Comparison of ENCODE assay signal across 8 cellular contexts in the genomic region with DNA sequence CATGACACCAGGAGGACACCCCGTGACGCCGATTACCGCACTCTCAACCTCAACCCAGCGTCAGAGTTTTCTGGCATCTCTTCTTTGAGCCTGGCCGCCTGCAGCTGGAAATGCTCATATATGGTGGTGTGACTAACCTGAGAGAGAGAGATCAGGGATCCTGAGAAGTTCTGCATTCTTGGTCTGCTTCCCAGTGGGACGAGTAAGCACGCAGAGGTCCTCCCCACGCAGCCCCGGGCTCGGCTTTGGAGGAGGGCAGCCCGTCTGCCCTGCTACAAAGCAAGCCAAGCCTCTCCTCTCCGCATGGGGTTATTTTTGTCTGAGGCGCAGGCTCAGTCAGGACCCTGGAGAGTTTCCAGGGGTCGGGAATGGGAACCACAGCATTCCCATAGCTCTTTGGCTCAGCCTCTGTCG. TPM values are rescaled to one million over a fixed set of nuclear protein-coding genes. Genes with fewer than 3 reads are reported as not detected.
DNase-seq lines count a peak whose midpoint lies in the region; ATAC-seq and TF ChIP-seq lines count a peak whose summit lies in the region.
"Had no signal": no experiment of that assay in that cellular context is flagged by ENCODE, and none has a peak within 500 bp of the region (broad histone marks: within the 10 kb centered on the region; RNA-seq: fewer than 3 reads in every experiment).

No MANE protein-coding gene starts in this region.

- no peak for TF ChIP-seq CTCF in esophagus muscularis mucosa (IDR thresholded peaks at IDR 0.05)
- TF ChIP-seq CTCF in mucosa of descending colon (IDR thresholded peaks at IDR 0.05) = no peak

- intact Hi-C loops in esophagus muscularis mucosa (cut with DNase I) = no loop called here
- intact Hi-C loops in mucosa of descending colon (cut with DNase I, micrococcal nuclease) = no loop called here
- intact Hi-C loops in aorta (cut with DNase I) = loop anchor here in 1 of 2 donors (5.0 kb wide), 1 partner anchor 96 kb away; no protein-coding TSS in a partner anchor

- no peak for TF ChIP-seq POLR2A in esophagus muscularis mucosa (IDR thresholded peaks at IDR 0.05; ENCODE audit: low read depth)

- WGBS in esophagus muscularis mucosa = 10% methylated on average over 7 of the region's 16 CpGs
- 4% methylated on average over 16 of the region's 16 CpGs for WGBS in aorta, 2 donors

- peak; percentile 70 for DNase-seq in NT2/D1 (ENCODE audit: low read depth, low spot score)
- DNase-seq in esophagus muscularis mucosa (ENCODE audit: extremely low spot score) = peak; percentile 97
- DNase-seq in mucosa of descending colon = peak in 2 of 3 donors; percentile 57 to 77
- peak; percentile 93 to 94 for DNase-seq in aorta
- no peak for DNase-seq in COLO668 (lab: John Stamatoyannopoulos, UW; ENCODE audit: unreplicated experiment)
- DNase-seq: activated CD4-positive, alpha-beta T cell treated with anti-CD3 and anti-CD28 coated beads, Interleukin-2, amount 50 U/mL, for 1 hour had no signal

- peak; percentile 55 for ATAC-seq in mucosa of descending colon
- peak; percentile 79 for ATAC-seq in aorta (ENCODE audit: low FRiP score)
- ATAC-seq in GM18520 (IDR thresholded peaks at IDR 0.05; ENCODE audit: unreplicated experiment) = no peak
- ATAC-seq in GM21447 (IDR thresholded peaks at IDR 0.05; ENCODE audit: unreplicated experiment) = no peak

- H3K36me3 ChIP-seq in NT2/D1 (ENCODE audit: insufficient read depth, insufficient read length, low read length) = peaks cover 5% of the 10 kb centered on the region
- H3K36me3 ChIP-seq in esophagus muscularis mucosa = peaks cover 9 to 40% (median 30%) of the 10 kb centered on the region in 4 donors
- H3K36me3 ChIP-seq in mucosa of descending colon (ENCODE audit: low read depth) = no peaks in the 10 kb centered on the region
- no peaks in the 10 kb centered on the region for H3K36me3 ChIP-seq in aorta (ENCODE audit: control insufficient read depth in 1 of 2, insufficient read depth in 2 of 2, low read length in 1 of 2)

- H3K27me3 ChIP-seq in NT2/D1 (ENCODE audit: insufficient read depth, insufficient read length) (no peaks in the 10 kb centered on the region), esophagus muscularis mucosa (no peaks in the 10 kb centered on the region), aorta (ENCODE audit: control insufficient read depth in 1 of 2, insufficient read depth in 2 of 2, low read length in 1 of 2) (no peaks in the 10 kb centered on the region)

- H3K4me3 ChIP-seq in NT2/D1 (ENCODE audit: insufficient read length, low read depth) (no peak overlapping the region), esophagus muscularis mucosa (no peak overlapping the region), mucosa of descending colon (no peak overlapping the region), aorta (ENCODE audit: low read length in 2 of 2) (no peak overlapping the region)

- H3K9ac ChIP-seq in NT2/D1 (ENCODE audit: insufficient read length, low read depth) = no peak overlapping the region

- H3K4me1 ChIP-seq in NT2/D1 (ENCODE audit: insufficient read depth, insufficient read length) = peaks cover 17% of the 10 kb centered on the region
- peaks cover 60 to 100% (median 94%) of the 10 kb centered on the region in 4 donors for H3K4me1 ChIP-seq in esophagus muscularis mucosa
- H3K4me1 ChIP-seq in mucosa of descending colon (ENCODE audit: low read depth) = no peaks in the 10 kb centered on the region
- no peaks in the 10 kb centered on the region for H3K4me1 ChIP-seq in aorta (ENCODE audit: control insufficient read depth in 1 of 2, insufficient read depth in 2 of 2, low read length in 2 of 2)

- H3K9me3 ChIP-seq in NT2/D1 (ENCODE audit: insufficient read depth, low read length) (no peaks in the 10 kb centered on the region), esophagus muscularis mucosa (no peaks in the 10 kb centered on the region), mucosa of descending colon (no peaks in the 10 kb centered on the region), aorta (ENCODE audit: control insufficient read depth, low read length) (no peaks in the 10 kb centered on the region)

- peak; percentile 99 for TF ChIP-seq EP300 in esophagus muscularis mucosa (IDR thresholded peaks at IDR 0.05)

- H3K27ac ChIP-seq in esophagus muscularis mucosa (replicated peaks in 1 of 4) (peak overlapping the region; percentile 94 to 97 (median 96)), aorta (ENCODE audit: low read depth in 1 of 2, low read length in 2 of 2) (no peak overlapping the region)

RNA-seq across cellular contexts. Expression of a gene that starts 16.5 kb away (rescaled TPM):
- total RNA-seq in esophagus muscularis mucosa = 100 to 1,000 TPM; 230 to 568 (median 289) TPM
- 100 to 1,000 TPM in 1 of 3 donors, 10 to 100 TPM in 2; 10.5 to 114 (median 38.7) TPM for total RNA-seq in mucosa of descending colon
- total RNA-seq in aorta = 100 to 1,000 TPM; 108 to 192 TPM
- polyA plus RNA-seq in aorta = 10 to 100 TPM in 1 of 2 donors, 1 to 10 TPM in 1; 8.9 to 33.3 TPM

Comparison
In these comparisons a context has a peak if more than half of its experiments do, and no peak if none do; other contexts are left out.
1. H3K27ac ChIP-seq: peak in esophagus muscularis mucosa (4 of 4); none in aorta (0 of 2).
2. ATAC-seq: peak in mucosa of descending colon (single experiment) and aorta (single experiment); none in GM18520 (single experiment) and GM21447 (single experiment).